ENCODE assay signal across 11 cellular contexts in genomic region chr18:58402247-58402646, GRCh38.
DNase-seq lines count a peak whose midpoint lies in the region; ATAC-seq and TF ChIP-seq lines count a peak whose summit lies in the region.
"Had no signal": no experiment of that assay in that cellular context is flagged by ENCODE, and none has a peak within 500 bp of the region (broad histone marks: within the 10 kb centered on the region; RNA-seq: fewer than 3 reads in every experiment).

No MANE protein-coding gene starts in this region.

- H3K36me3 ChIP-seq in psoas muscle (ENCODE audit: insufficient read depth in 1 of 2, low read depth in 1 of 2): no peaks in the 10 kb centered on the region
- H3K36me3 ChIP-seq: spleen, suprapubic skin had no signal

- H3K27me3 Mint-ChIP-seq in HFFc6 (ENCODE audit: insufficient read depth): peaks cover 9% of the 10 kb centered on the region
- H3K27me3 Mint-ChIP-seq in naive thymus-derived CD8-positive, alpha-beta T cell: no peaks in the 10 kb centered on the region

- WGBS in psoas muscle, 3 donors: 25 to 45% (median 26%) methylated on average over 9 of the region's 9 CpGs

- H3K4me1 ChIP-seq in psoas muscle: peaks cover 13% of the 10 kb centered on the region
- H3K4me1 ChIP-seq: spleen had no signal

- POLR2A ChIA-PET in naive thymus-derived CD8-positive, alpha-beta T cell (lab: Charles Lee): no interaction called here

- peaks cover 22% of the 10 kb centered on the region for H3K4me1 Mint-ChIP-seq in HFFc6 (ENCODE audit: low read depth)
- H3K4me1 Mint-ChIP-seq in naive thymus-derived CD8-positive, alpha-beta T cell: peaks cover 0 to 15% (median 11%) of the 10 kb centered on the region in 4 donors

- peak overlapping the region; percentile 20 for H3K4me3 Mint-ChIP-seq in HFFc6
- no peak overlapping the region for H3K4me3 Mint-ChIP-seq in naive thymus-derived CD8-positive, alpha-beta T cell

- intact Hi-C loops in psoas muscle (cut with DNase I): loop anchor here (2.0 to 10.0 kb wide), 3 partner anchors 91 to 363 kb away; no protein-coding TSS in a partner anchor

- no peaks in the 10 kb centered on the region for H3K27me3 ChIP-seq in psoas muscle (ENCODE audit: insufficient read depth in 3 of 3, low read length in 2 of 3)
- H3K27me3 ChIP-seq: suprapubic skin had no signal

- H3K27ac ChIP-seq in psoas muscle: no peak overlapping the region
- H3K27ac ChIP-seq: PC-9, spleen, suprapubic skin had no signal

- no peak overlapping the region for H3K4me3 ChIP-seq in epithelial cell of esophagus (ENCODE audit: low read length)
- H3K4me3 ChIP-seq in psoas muscle: no peak overlapping the region
- H3K4me3 ChIP-seq: PC-9, spleen, suprapubic skin had no signal

- H3K9me3 Mint-ChIP-seq in HFFc6: no peaks in the 10 kb centered on the region
- H3K9me3 Mint-ChIP-seq in naive thymus-derived CD8-positive, alpha-beta T cell: no peaks in the 10 kb centered on the region

- peak in 3 of 4 donors; percentile 41 to 50 (median 42) for ATAC-seq in psoas muscle
- ATAC-seq in naive thymus-derived CD8-positive, alpha-beta T cell: no peak
- ATAC-seq in HG03457 (IDR thresholded peaks at IDR 0.05; ENCODE audit: unreplicated experiment): no peak

- no peak; the same call in 1 of the 2 replicates for TF ChIP-seq CTCF in HFFc6 (IDR thresholded peaks at IDR 0.05)
- peak; percentile 22 for TF ChIP-seq CTCF in epithelial cell of esophagus (IDR thresholded peaks at IDR 0.05; ENCODE audit: insufficient read depth, low read depth, low read length, missing control alignments)
- TF ChIP-seq CTCF in psoas muscle (IDR thresholded peaks at IDR 0.05): no peak

- no peaks in the 10 kb centered on the region for H3K36me3 Mint-ChIP-seq in HFFc6 (ENCODE audit: low read depth)
- peaks cover 0 to 2% (median 0%) of the 10 kb centered on the region in 3 donors for H3K36me3 Mint-ChIP-seq in naive thymus-derived CD8-positive, alpha-beta T cell

- H3K27ac Mint-ChIP-seq in HFFc6: peak overlapping the region; percentile 40
- H3K27ac Mint-ChIP-seq in naive thymus-derived CD8-positive, alpha-beta T cell: peak overlapping the region in 1 of 10 donors; percentile 57

- no peaks in the 10 kb centered on the region for H3K9me3 ChIP-seq in psoas muscle
- H3K9me3 ChIP-seq: spleen, suprapubic skin had no signal

- DNase-seq in HFFc6: peak; percentile 74
- DNase-seq in NCI-H748 treated with DMSO at 0.1 percent for 48 hours (lab: John Stamatoyannopoulos, UW): peak; percentile 61
- DNase-seq in epithelial cell of esophagus (ENCODE audit: low read depth): peak; percentile 64
- no peak for DNase-seq in psoas muscle
- no peak for DNase-seq in naive thymus-derived CD8-positive, alpha-beta T cell
- DNase-seq in NCI-H446 (lab: John Stamatoyannopoulos, UW): no peak
- DNase-seq in effector CD8-positive, alpha-beta T cell (lab: John Stamatoyannopoulos, UW): no peak
- DNase-seq: PC-9, spleen had no signal

Comparison
In these comparisons a context has a peak if more than half of its experiments do, and no peak if none do; other contexts are left out.
1. DNase-seq: peak in HFFc6 (single experiment), NCI-H748 treated with DMSO at 0.1 percent for 48 hours (single experiment) and epithelial cell of esophagus (single experiment); none in psoas muscle (0 of 2), naive thymus-derived CD8-positive, alpha-beta T cell (0 of 10), NCI-H446 (0 of 2) and effector CD8-positive, alpha-beta T cell (single experiment).
2. ATAC-seq: peak in psoas muscle (3 of 4); none in naive thymus-derived CD8-positive, alpha-beta T cell (0 of 2) and HG03457 (single experiment).